18 cellular contexts compared by ENCODE assay signal in genomic region chr9:71758277-71758676, GRCh38. TPM values are rescaled to one million over a fixed set of nuclear protein-coding genes. Genes with fewer than 3 reads are reported as not detected.
A peak's percentile ranks its signal among the peaks of the same experiment; 100 is the strongest.
DNase-seq lines count a peak whose midpoint lies in the region; ATAC-seq, FAIRE-seq and TF ChIP-seq lines count a peak whose summit lies in the region.
"Had no signal": no experiment of that assay in that cellular context is flagged by ENCODE, and none has a peak within 500 bp of the region (broad histone marks: within the 10 kb centered on the region; RNA-seq: fewer than 3 reads in every experiment).

No MANE protein-coding gene starts in this region.

- H3K27me3 ChIP-seq in keratinocyte (ENCODE audit: control insufficient read depth, extremely low read depth, insufficient read depth, low read length), result no peaks in the 10 kb centered on the region
- H3K27me3 ChIP-seq in smooth muscle cell (ENCODE audit: low read depth), result no peaks in the 10 kb centered on the region
- H3K27me3 ChIP-seq: ovary had no signal

- no peaks in the 10 kb centered on the region for H3K36me3 ChIP-seq in keratinocyte (ENCODE audit: control insufficient read depth in 2 of 2, extremely low read depth in 1 of 2, insufficient read depth in 2 of 2, low read length in 2 of 2)
- no peaks in the 10 kb centered on the region for H3K36me3 ChIP-seq in smooth muscle cell (ENCODE audit: low read depth)
- H3K36me3 ChIP-seq: ovary had no signal

- WGBS in smooth muscle cell (ENCODE audit: low lambda C conversion rate), result 36% methylated on average over 4 of the region's 4 CpGs

- H3K27me3 Mint-ChIP-seq in WTC11 (ENCODE audit: low read depth), result no peaks in the 10 kb centered on the region; the same call in 1 of the 2 replicates

- H3F3A ChIP-seq in smooth muscle cell (ENCODE audit: low read depth), result peaks cover under 1% of the 10 kb centered on the region

- peaks cover 83% of the 10 kb centered on the region for H3K79me2 ChIP-seq in keratinocyte (ENCODE audit: control insufficient read depth, insufficient read depth, low read length)
- H3K79me2 ChIP-seq in smooth muscle cell (ENCODE audit: low read depth), result peaks cover 98% of the 10 kb centered on the region

- POLR2A ChIA-PET in WTC11 (lab: Charles Lee), result no interaction called here

- peak; percentile 9 for DNase-seq in NCI-H2196 (lab: John Stamatoyannopoulos, UW; ENCODE audit: unreplicated experiment)
- no peak for DNase-seq in NCI-H2196 treated with DMSO at 0.1 percent for 48 hours (lab: John Stamatoyannopoulos, UW; ENCODE audit: unreplicated experiment)
- DNase-seq in WTC11 (ENCODE audit: low spot score), result peak; percentile 32
- no peak for DNase-seq in keratinocyte (ENCODE audit: low read depth, low spot score)
- no peak for DNase-seq in smooth muscle cell (lab: John Stamatoyannopoulos, UW; ENCODE audit: unreplicated experiment)
- DNase-seq in NCI-H187 treated with DMSO at 0.1 percent for 48 hours (lab: John Stamatoyannopoulos, UW), result no peak
- no peak for DNase-seq in COLO668 (lab: John Stamatoyannopoulos, UW; ENCODE audit: unreplicated experiment)
- DNase-seq: activated CD4-positive, CD25-positive, alpha-beta regulatory T cell; activated T-cell treated with anti-CD3 and anti-CD28 coated beads for 4 hours; amniotic stem cell; GM23248; left cardiac atrium; ovary; SK-N-SH; stimulated activated CD8-positive, alpha-beta memory T cell treated with anti-CD3 and anti-CD28 coated beads, Interleukin-4, amount 100 ng/mL, for 48 hours had no signal

- dilution Hi-C loops in keratinocyte (cut with MboI; ENCODE audit: extremely low pct_ligation_motif_present, low sequenced_read_pairs), result no loop called here

- FAIRE-seq in keratinocyte (lab: Jason Lieb, UNC), result no peak
- FAIRE-seq: GM12892, HTR-8/SVneo had no signal

- no peaks in the 10 kb centered on the region for H3K9me3 Mint-ChIP-seq in WTC11

- no peaks in the 10 kb centered on the region for H3K36me3 Mint-ChIP-seq in WTC11

- no peak overlapping the region for H3K9ac ChIP-seq in keratinocyte (ENCODE audit: control insufficient read depth, extremely low read depth, insufficient read depth, low read length)
- H3K9ac ChIP-seq in smooth muscle cell (ENCODE audit: low read depth), result peak overlapping the region; percentile 6
- H3K9ac ChIP-seq: GM23248, SK-N-SH had no signal

- H4K20me1 ChIP-seq in keratinocyte (ENCODE audit: control insufficient read depth, extremely low read depth, insufficient read depth, low read length) (peaks cover 15% of the 10 kb centered on the region), smooth muscle cell (ENCODE audit: low read depth) (peaks cover 99% of the 10 kb centered on the region)

- H3K4me3 ChIP-seq in keratinocyte (ENCODE audit: control insufficient read depth in 2 of 3, extremely low read depth in 1 of 3, insufficient read depth in 2 of 3, low read depth in 1 of 3, low read length in 3 of 3) (no peak overlapping the region), smooth muscle cell (peak overlapping the region; percentile 9)
- H3K4me3 ChIP-seq: GM23248, ovary had no signal

- peaks cover 88% of the 10 kb centered on the region for H3K4me1 Mint-ChIP-seq in WTC11

- no peak overlapping the region for H2AFZ ChIP-seq in keratinocyte (ENCODE audit: control insufficient read depth, low read length)
- H2AFZ ChIP-seq in smooth muscle cell (ENCODE audit: low read depth), result no peak overlapping the region
- H2AFZ ChIP-seq: GM23248 had no signal

- peak overlapping the region; percentile 17 for H3K4me2 ChIP-seq in keratinocyte (ENCODE audit: control insufficient read depth, extremely low read depth, insufficient read depth, low read depth, low read length)
- peak overlapping the region; percentile 45 for H3K4me2 ChIP-seq in smooth muscle cell
- H3K4me2 ChIP-seq: SK-N-SH had no signal

- H3K9me3 ChIP-seq in keratinocyte (ENCODE audit: control insufficient read depth, low read depth, low read length) (no peaks in the 10 kb centered on the region), smooth muscle cell (replicated peaks; ENCODE audit: low read depth) (no peaks in the 10 kb centered on the region)
- H3K9me3 ChIP-seq: ovary, SK-N-SH had no signal

- H3K27ac ChIP-seq in keratinocyte (ENCODE audit: control insufficient read depth, insufficient read depth, low read length), result no peak overlapping the region
- peak overlapping the region; percentile 67 for H3K27ac ChIP-seq in smooth muscle cell (ENCODE audit: low read depth)
- H3K27ac ChIP-seq: GM23248, ovary had no signal

- ATAC-seq in WTC11, result peak; percentile 78
- no peak for ATAC-seq in HG03280 (IDR thresholded peaks at IDR 0.05; ENCODE audit: unreplicated experiment)
- ATAC-seq: left cardiac atrium had no signal

- H3K4me3 Mint-ChIP-seq in WTC11, result peak overlapping the region; percentile 55

- H3K4me1 ChIP-seq in keratinocyte (ENCODE audit: control insufficient read depth, extremely low read depth, insufficient read depth, low read length) (peaks cover 40% of the 10 kb centered on the region), smooth muscle cell (ENCODE audit: low read depth) (peaks cover 95% of the 10 kb centered on the region)

- CTCF ChIA-PET in WTC11 (lab: Charles Lee), result interaction anchor here (1.0 kb wide), 1 partner anchor 11 kb away, joined by 4 read pairs; no protein-coding TSS in a partner anchor

- TF ChIP-seq CTCF in WTC11 (IDR thresholded peaks at IDR 0.05), result no peak
- no peak for TF ChIP-seq CTCF in keratinocyte (optimal IDR thresholded peaks at IDR 0.05 in 1 of 3, IDR thresholded peaks at IDR 0.05 in 1 of 3, conservative IDR thresholded peaks at IDR 0.05 in 1 of 3; ENCODE audit: extremely low read depth in 1 of 3, insufficient read depth in 2 of 3, low read length in 3 of 3)
- TF ChIP-seq CTCF in smooth muscle cell (IDR thresholded peaks at IDR 0.05; ENCODE audit: borderline replicate concordance, insufficient read depth, poor library complexity, severe bottlenecking), result no peak

- peak overlapping the region; percentile 93 for H3K27ac Mint-ChIP-seq in WTC11

- no peaks in the 10 kb centered on the region for H3K9me1 ChIP-seq in keratinocyte (ENCODE audit: control insufficient read depth, extremely low read depth, insufficient read depth, low read length)

TF ChIP-seq in WTC11, 78 proteins besides CTCF, POLR2A, EP300 and RAD21:
- TF ChIP-seq ARID4B (CRISPR knock-in tag; IDR thresholded peaks at IDR 0.05; ENCODE audit: borderline replicate concordance) (peak; percentile 30; the same call in 1 of the 2 replicates), TEAD1 (CRISPR knock-in tag; IDR thresholded peaks at IDR 0.05) (peak; percentile 72; the same call in 1 of the 2 replicates), ZNF423 (CRISPR knock-in tag; IDR thresholded peaks at IDR 0.05) (0 out of 2 replicates have a peak, but pooled peaks have one; percentile 55), JAZF1 (CRISPR knock-in tag; IDR thresholded peaks at IDR 0.05) (no peak), ESRRA (CRISPR knock-in tag; IDR thresholded peaks at IDR 0.05; ENCODE audit: borderline replicate concordance) (no peak), FOXJ3 (CRISPR knock-in tag; IDR thresholded peaks at IDR 0.05; ENCODE audit: borderline replicate concordance) (0 out of 2 replicates have a peak, but pooled peaks have one; percentile 23)

RNA-seq across cellular contexts. Expression of gene CEMIP2, which starts 10.0 kb away (rescaled TPM):
- total RNA-seq in WTC11 (2021) (40.5 to 43.2 TPM (median 40.6 TPM) in 3 replicates), smooth muscle cell (103 and 105 TPM in 2 replicates)
- polyA plus RNA-seq in keratinocyte (47.7 to 79.4 TPM (median 48.7 TPM) in 3 replicates), smooth muscle cell (46.1 and 70.3 TPM in 2 replicates)
- polyA plus RNA-seq in keratinocyte (2011; ENCODE audit: low read depth), result 6.6 TPM
- 14.1 and 18.0 TPM in 2 replicates for polyA plus RNA-seq in keratinocyte (2011; cell fraction: cytosol; rRNA removed)
- 86.9 and 98.3 TPM in 2 replicates for polyA plus RNA-seq in keratinocyte (2011; cell fraction: nucleus; rRNA removed)
- 15.1 and 38.2 TPM in 2 replicates for polyA plus RNA-seq in keratinocyte (2012; ENCODE audit: low replicate concordance)
- polyA minus RNA-seq in keratinocyte, result 118 to 163 TPM (median 160 TPM) in 3 replicates
- 50.1 TPM for polyA minus RNA-seq in keratinocyte (2011; cell fraction: cytosol; rRNA and poly(A)+ RNA removed)
- 155 and 264 TPM in 2 replicates for polyA minus RNA-seq in keratinocyte (2011; cell fraction: nucleus; rRNA and poly(A)+ RNA removed)

Comparison
In these comparisons a context has a peak if more than half of its experiments do, and no peak if none do; other contexts are left out.
1. DNase-seq: peak in NCI-H2196 (single experiment) and WTC11 (single experiment); none in NCI-H2196 treated with DMSO at 0.1 percent for 48 hours (single experiment), keratinocyte (single experiment), smooth muscle cell (single experiment), NCI-H187 treated with DMSO at 0.1 percent for 48 hours (single experiment) and COLO668 (single experiment).